In genomic region chr10:11403116-11403515, GRCh38 we compare ENCODE assay signal across 7 cellular contexts.
DNase-seq lines count a peak whose midpoint lies in the region; ATAC-seq and TF ChIP-seq lines count a peak whose summit lies in the region.

No MANE protein-coding gene starts in this region.

- DNase-seq in activated CD4-positive, alpha-beta T cell treated with anti-CD3 and anti-CD28 coated beads for 48 hours: peak; percentile 67
- DNase-seq in dermis microvascular lymphatic vessel endothelial cell (ENCODE audit: low read depth in 2 of 2): peak; percentile 12 to 24
- DNase-seq in stimulated activated naive B cell treated with anti-CD40 and anti-IgM and Interleukin-4, amounts not matched to agents 10 μg/mL and 1 μg/mL and 100 μg/mL, for 72 hours: peak; percentile 19
- no peak for DNase-seq in SHP77 treated with DMSO at 0.1 percent for 48 hours (lab: John Stamatoyannopoulos, UW)
- no peak for DNase-seq in erythroblast (lab: John Stamatoyannopoulos, UW)
- no peak for DNase-seq in NCI-H226

- H3K36me3 Mint-ChIP-seq in stimulated activated naive B cell treated with anti-CD40 and anti-IgM and Interleukin-4, amounts not matched to agents 10 μg/mL and 1 μg/mL and 100 μg/mL, for 72 hours: peaks cover 0 to 9% of the 10 kb centered on the region in 2 donors

- H3K27ac Mint-ChIP-seq in stimulated activated naive B cell treated with anti-CD40 and anti-IgM and Interleukin-4, amounts not matched to agents 10 μg/mL and 1 μg/mL and 100 μg/mL, for 72 hours: peak overlapping the region; percentile 70

- ATAC-seq in HG03135 (IDR thresholded peaks at IDR 0.05; ENCODE audit: unreplicated experiment): peak; percentile 59
- peak; percentile 87 to 92 for ATAC-seq in stimulated activated naive B cell treated with anti-CD40 and anti-IgM and Interleukin-4, amounts not matched to agents 10 μg/mL and 1 μg/mL and 100 μg/mL, for 72 hours (replicated peaks)

- peak overlapping the region; percentile 50 to 69 for H3K4me3 Mint-ChIP-seq in stimulated activated naive B cell treated with anti-CD40 and anti-IgM and Interleukin-4, amounts not matched to agents 10 μg/mL and 1 μg/mL and 100 μg/mL, for 72 hours

- H3K27me3 Mint-ChIP-seq in stimulated activated naive B cell treated with anti-CD40 and anti-IgM and Interleukin-4, amounts not matched to agents 10 μg/mL and 1 μg/mL and 100 μg/mL, for 72 hours: no peaks in the 10 kb centered on the region

- TF ChIP-seq POLR2A in erythroblast (IDR thresholded peaks at IDR 0.05; ENCODE audit: low read length): no peak

- peaks cover 40 to 56% of the 10 kb centered on the region in 2 donors for H3K4me1 Mint-ChIP-seq in stimulated activated naive B cell treated with anti-CD40 and anti-IgM and Interleukin-4, amounts not matched to agents 10 μg/mL and 1 μg/mL and 100 μg/mL, for 72 hours

- peaks cover 9 to 13% of the 10 kb centered on the region in 2 donors for H3K9me3 Mint-ChIP-seq in stimulated activated naive B cell treated with anti-CD40 and anti-IgM and Interleukin-4, amounts not matched to agents 10 μg/mL and 1 μg/mL and 100 μg/mL, for 72 hours

Comparison
In these comparisons a context has a peak if more than half of its experiments do, and no peak if none do; other contexts are left out.
1. DNase-seq: peak in activated CD4-positive, alpha-beta T cell treated with anti-CD3 and anti-CD28 coated beads for 48 hours (single experiment), dermis microvascular lymphatic vessel endothelial cell (2 of 2) and stimulated activated naive B cell treated with anti-CD40 and anti-IgM and Interleukin-4, amounts not matched to agents 10 μg/mL and 1 μg/mL and 100 μg/mL, for 72 hours (single experiment); none in SHP77 treated with DMSO at 0.1 percent for 48 hours (single experiment), erythroblast (0 of 2) and NCI-H226 (single experiment).